In the genomic region with DNA sequence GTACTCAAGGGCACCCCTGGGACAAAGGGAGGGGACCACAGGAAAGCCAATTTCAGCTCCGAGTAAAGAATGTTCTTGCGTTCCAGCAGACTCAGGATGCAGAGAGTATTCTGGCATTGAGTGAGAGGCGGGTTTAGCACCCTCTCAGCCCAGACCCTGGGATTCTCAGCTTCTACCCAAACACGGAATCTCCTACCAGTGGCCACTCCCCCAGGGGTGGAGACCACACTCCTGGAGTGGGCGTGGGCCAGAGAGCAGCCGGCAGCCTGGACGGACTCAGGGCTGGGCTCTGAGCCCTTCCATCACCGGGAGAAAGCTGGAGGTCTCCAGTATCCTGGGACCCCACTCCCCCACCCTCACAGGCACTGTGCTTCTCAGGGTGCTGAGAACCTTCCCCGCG, we compare ENCODE assay signal across 2 cellular contexts.
TF ChIP-seq lines count a peak whose summit lies in the region.

No MANE protein-coding gene starts in this region.

TF ChIP-seq in HEK293T, 16 proteins besides CTCF, POLR2A, EP300 and RAD21:
- no peak for TF ChIP-seq TARDBP (IDR thresholded peaks at IDR 0.05)
- TF ChIP-seq FOXA1 (IDR thresholded peaks at IDR 0.05) = no peak
- no peak for TF ChIP-seq NFRKB (IDR thresholded peaks at IDR 0.05)
- TF ChIP-seq SP1 (IDR thresholded peaks at IDR 0.05) = no peak
- no peak for TF ChIP-seq ARNT (IDR thresholded peaks at IDR 0.05)
- no peak for TF ChIP-seq FOXK2 (IDR thresholded peaks at IDR 0.05)
- no peak for TF ChIP-seq CTBP1 (IDR thresholded peaks at IDR 0.05; ENCODE audit: borderline replicate concordance)
- TF ChIP-seq HDGF (IDR thresholded peaks at IDR 0.05; ENCODE audit: borderline replicate concordance) = no peak

TF ChIP-seq in H1, 55 proteins besides CTCF, POLR2A, EP300 and RAD21:
- no peak for TF ChIP-seq NANOG (IDR thresholded peaks at IDR 0.05; ENCODE audit: insufficient read depth, low read depth, low read length, poor library complexity, severe bottlenecking)
- TF ChIP-seq POLR2AphosphoS5 (IDR thresholded peaks at IDR 0.05; ENCODE audit: low read depth, low read length) = no peak
- no peak for TF ChIP-seq TAF7 (optimal IDR thresholded peaks at IDR 0.05; ENCODE audit: borderline replicate concordance, low read depth, low read length)
- TF ChIP-seq ATF3 (IDR thresholded peaks at IDR 0.05; ENCODE audit: insufficient read depth, low read depth, low read length) = no peak
- TF ChIP-seq KDM1A (IDR thresholded peaks at IDR 0.05; ENCODE audit: borderline replicate concordance, low read length) = no peak
- no peak for TF ChIP-seq GTF2F1 (IDR thresholded peaks at IDR 0.05; ENCODE audit: borderline replicate concordance, low read depth, low read length)
- no peak for TF ChIP-seq YY1 (IDR thresholded peaks at IDR 0.05; ENCODE audit: low read depth, low read length)
- TF ChIP-seq RNF2 (IDR thresholded peaks at IDR 0.05; ENCODE audit: borderline replicate concordance, low read depth, low read length, missing control alignments, poor library complexity, severe bottlenecking) = no peak
